In genomic region chr10:46896952-46897692, GRCh38 we compare ENCODE assay signal across 1 cellular context. TPM values are rescaled to one million over a fixed set of nuclear protein-coding genes. Genes with fewer than 3 reads are reported as not detected.
"Had no signal": no experiment of that assay in that cellular context is flagged by ENCODE, and none has a peak within 500 bp of the region (broad histone marks: within the 10 kb centered on the region; RNA-seq: fewer than 3 reads in every experiment).

No MANE protein-coding gene starts in this region.

RNA-seq across cellular contexts. Expression of gene PTPN20, which starts 14.1 kb away (rescaled TPM):
- total RNA-seq: astrocyte had no signal
